8 cellular contexts compared by ENCODE assay signal in the genomic region with DNA sequence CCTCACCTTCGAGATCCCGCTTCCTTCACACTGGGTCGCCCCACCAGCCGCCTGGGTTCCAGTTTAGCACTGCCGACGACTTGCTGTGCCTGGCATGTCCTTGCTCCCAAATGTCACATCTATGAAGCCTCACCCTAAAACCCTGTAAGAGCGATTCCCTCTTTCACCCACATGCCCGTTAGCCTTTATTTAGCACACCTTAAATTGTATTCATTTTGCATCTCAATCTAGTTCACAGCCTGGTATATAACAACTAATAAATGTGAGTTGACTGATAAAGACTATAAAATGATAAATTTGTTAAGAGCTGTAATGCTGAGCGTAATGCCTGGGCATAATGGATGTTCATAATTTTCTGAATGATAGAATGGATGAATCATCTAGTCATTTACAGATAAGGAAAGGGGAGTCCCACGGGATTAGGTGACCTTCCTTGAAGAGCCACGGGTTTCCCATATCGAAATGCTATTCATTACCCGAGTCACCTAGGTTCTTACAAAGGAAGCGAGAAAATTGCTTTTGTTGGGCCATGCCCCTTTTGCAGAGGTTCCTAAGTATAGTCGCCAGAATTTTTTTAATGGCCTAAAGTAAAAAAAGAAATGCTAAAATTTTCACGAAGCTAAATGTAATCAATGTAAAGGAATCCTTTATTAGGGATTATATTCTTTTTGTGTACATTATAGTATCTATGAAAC. TPM values are rescaled to one million over a fixed set of nuclear protein-coding genes. Genes with fewer than 3 reads are reported as not detected.
DNase-seq lines count a peak whose midpoint lies in the region; ATAC-seq and TF ChIP-seq lines count a peak whose summit lies in the region.

No MANE protein-coding gene starts in this region.

- peaks cover 0 to 9% of the 10 kb centered on the region in 2 donors for H3K4me1 ChIP-seq in ascending aorta

- no peaks in the 10 kb centered on the region for H3K9me3 ChIP-seq in ascending aorta

- no peaks in the 10 kb centered on the region for H3K9me3 Mint-ChIP-seq in memory B cell

- no peak for ATAC-seq in memory B cell (ENCODE audit: low read depth)

- DNase-seq in CD1c-positive myeloid dendritic cell (ENCODE audit: extremely low spot score) = peak; percentile 46
- peak; percentile 8 for DNase-seq in KG1 (lab: John Stamatoyannopoulos, UW)
- DNase-seq in ascending aorta (ENCODE audit: low spot score in 2 of 2) = no peak
- DNase-seq in memory B cell (ENCODE audit: low spot score in 2 of 2) = no peak
- DNase-seq in islet precursor cell = no peak
- no peak for DNase-seq in cortex of kidney (lab: John Stamatoyannopoulos, UW)
- DNase-seq in T1000 (lab: John Stamatoyannopoulos, UW) = no peak
- no peak for DNase-seq in midbrain (lab: John Stamatoyannopoulos, UW)

- H3K4me3 Mint-ChIP-seq in memory B cell = peak overlapping the region; percentile 93

- H3K27ac Mint-ChIP-seq in memory B cell = peak overlapping the region; percentile 99

- peak overlapping the region; percentile 84 for H3K4me3 ChIP-seq in ascending aorta

- no peaks in the 10 kb centered on the region for H3K36me3 Mint-ChIP-seq in memory B cell

- TF ChIP-seq CTCF in ascending aorta (IDR thresholded peaks at IDR 0.05) = no peak

- no peaks in the 10 kb centered on the region for H3K36me3 ChIP-seq in ascending aorta

- intact Hi-C loops in ascending aorta (cut with DNase I) = loop anchor here (1.0 to 5.0 kb wide), 4 partner anchors 65 to 932 kb away; partner anchors contain the start of genes PIGA, PIR, TXLNG and ZRSR2

- H3K4me1 Mint-ChIP-seq in memory B cell = peaks cover 4% of the 10 kb centered on the region

- no peaks in the 10 kb centered on the region for H3K27me3 ChIP-seq in ascending aorta

- peak overlapping the region; percentile 92 to 93 for H3K27ac ChIP-seq in ascending aorta

- H3K27me3 Mint-ChIP-seq in memory B cell = no peaks in the 10 kb centered on the region

RNA-seq across cellular contexts. Expression of gene AP1S2, which starts 1.1 kb away (rescaled TPM):
- total RNA-seq in ascending aorta = 99.3 TPM

Comparison
In these comparisons a context has a peak if more than half of its experiments do, and no peak if none do; other contexts are left out.
1. DNase-seq: peak in CD1c-positive myeloid dendritic cell (single experiment) and KG1 (single experiment); none in ascending aorta (0 of 2), memory B cell (0 of 2), islet precursor cell (single experiment), cortex of kidney (single experiment), T1000 (single experiment) and midbrain (single experiment).